ENCODE assay signal across 1 cellular context in genomic region chr5:93423333-93423714, GRCh38.
TF ChIP-seq lines count a peak whose summit lies in the region.

No MANE protein-coding gene starts in this region.

TF ChIP-seq in H1, 55 proteins besides CTCF, POLR2A, EP300 and RAD21 (continued from another document):
- no peak for TF ChIP-seq GTF2F1 (IDR thresholded peaks at IDR 0.05; ENCODE audit: borderline replicate concordance, low read depth, low read length)
- TF ChIP-seq E2F6 (IDR thresholded peaks at IDR 0.05) = no peak
- no peak for TF ChIP-seq TAF7 (optimal IDR thresholded peaks at IDR 0.05; ENCODE audit: borderline replicate concordance, low read depth, low read length)
- TF ChIP-seq KDM1A (IDR thresholded peaks at IDR 0.05; ENCODE audit: borderline replicate concordance, low read length) = no peak
- no peak for TF ChIP-seq YY1 (IDR thresholded peaks at IDR 0.05; ENCODE audit: low read depth, low read length)
- no peak for TF ChIP-seq ATF2 (IDR thresholded peaks at IDR 0.05; ENCODE audit: low read length)
- TF ChIP-seq NRF1 (IDR thresholded peaks at IDR 0.05; ENCODE audit: low read depth, low read length) = no peak
- no peak for TF ChIP-seq RBBP5 (IDR thresholded peaks at IDR 0.05; ENCODE audit: borderline replicate concordance, low read depth, low read length)
- no peak for TF ChIP-seq SUZ12 (IDR thresholded peaks at IDR 0.05; ENCODE audit: low read length)
- no peak for TF ChIP-seq CREB1 (IDR thresholded peaks at IDR 0.05)
